Comparison of ENCODE assay signal across 28 cellular contexts in genomic region chr9:137524597-137525317, GRCh38.
"Had no signal": no experiment of that assay in that cellular context is flagged by ENCODE, and none has a peak within 500 bp of the region (broad histone marks: within the 10 kb centered on the region; RNA-seq: fewer than 3 reads in every experiment).

No MANE protein-coding gene starts in this region.

- H3K27me3 Mint-ChIP-seq: activated naive CD4-positive, alpha-beta T cell treated with anti-CD3 and anti-CD28 coated beads, Interleukin-2, amount 10 ng/mL, durations not matched to agents 7 days and 5 days had no signal

- ATAC-seq: stimulated activated effector memory CD8-positive, alpha-beta T cell treated with anti-CD3 and anti-CD28 coated beads, Interleukin-12 subunit alpha, Interleukin-12 subunit beta, amount 100 ng/mL, for 72 hours; T-helper 17 cell had no signal

- H3K4me3 Mint-ChIP-seq: activated naive CD4-positive, alpha-beta T cell treated with anti-CD3 and anti-CD28 coated beads, Interleukin-2, amount 10 ng/mL, durations not matched to agents 7 days and 5 days; nephron progenitor cell; stimulated activated effector memory CD8-positive, alpha-beta T cell treated with anti-CD3 and anti-CD28 coated beads, Interleukin-12 subunit alpha, Interleukin-12 subunit beta, amount 100 ng/mL, for 72 hours; T-helper 17 cell had no signal

- H3K9me3 Mint-ChIP-seq: activated naive CD4-positive, alpha-beta T cell treated with anti-CD3 and anti-CD28 coated beads, Interleukin-2, amount 10 ng/mL, durations not matched to agents 7 days and 5 days; dendritic cell treated with granulocyte-macrophage colony-stimulating factor and Interleukin-4, amounts not matched to agents 40 ng/mL and 50 ng/mL, for 4 days; stimulated activated effector memory CD8-positive, alpha-beta T cell treated with anti-CD3 and anti-CD28 coated beads, Interleukin-12 subunit alpha, Interleukin-12 subunit beta, amount 100 ng/mL, for 72 hours had no signal

- DNase-seq: activated CD4-positive, alpha-beta T cell treated with anti-CD3 and anti-CD28 coated beads for 48 hours; activated CD4-positive, alpha-beta T cell treated with anti-CD3 and anti-CD28 coated beads, Interleukin-2, amount 50 U/mL, for 48 hours; activated CD8-positive, alpha-beta memory T cell treated with anti-CD3 and anti-CD28 coated beads for 24 hours; activated effector memory CD4-positive, alpha-beta T cell treated with anti-CD3 and anti-CD28 coated beads, Interleukin-2, amount 50 U/mL, for 16 hours; activated naive CD4-positive, alpha-beta T cell treated with anti-CD3 and anti-CD28 coated beads, Interleukin-2, amount 10 ng/mL, durations not matched to agents 7 days and 5 days; amniotic stem cell; brain microvascular endothelial cell; effector CD4-positive, alpha-beta T cell; esophagus squamous epithelium; foreskin melanocyte; left ventricle myocardium inferior; nephron progenitor cell; ovary; sigmoid colon; stimulated activated CD4-positive, alpha-beta T cell treated with anti-CD3 and anti-CD28 coated beads, Interleukin-4, amount 100 ng/mL, for 24 hours; stomach; T-helper 17 cell; T1000; upper lobe of right lung had no signal

- H3K4me1 ChIP-seq: left ventricle myocardium inferior, sigmoid colon, thyroid gland, upper lobe of right lung had no signal

- H3K27ac Mint-ChIP-seq: activated naive CD4-positive, alpha-beta T cell treated with anti-CD3 and anti-CD28 coated beads, Interleukin-2, amount 10 ng/mL, durations not matched to agents 7 days and 5 days; dendritic cell treated with granulocyte-macrophage colony-stimulating factor and Interleukin-4, amounts not matched to agents 40 ng/mL and 50 ng/mL, for 4 days; nephron progenitor cell; progenitor cell of endocrine pancreas; stimulated activated effector memory CD8-positive, alpha-beta T cell treated with anti-CD3 and anti-CD28 coated beads, Interleukin-12 subunit alpha, Interleukin-12 subunit beta, amount 100 ng/mL, for 72 hours; T-helper 17 cell had no signal

- H3K9me3 ChIP-seq: esophagus squamous epithelium, left ventricle myocardium inferior, mucosa of descending colon, neutrophil, ovary, sigmoid colon, stomach, thyroid gland, upper lobe of right lung had no signal

- H3K27me3 ChIP-seq: brain microvascular endothelial cell, esophagus squamous epithelium, neutrophil, ovary, sigmoid colon, stomach, thyroid gland, upper lobe of right lung had no signal

- H3K36me3 ChIP-seq: brain microvascular endothelial cell, esophagus squamous epithelium, left ventricle myocardium inferior, neutrophil, ovary, WERI-Rb-1 had no signal

- H3K36me3 Mint-ChIP-seq: activated naive CD4-positive, alpha-beta T cell treated with anti-CD3 and anti-CD28 coated beads, Interleukin-2, amount 10 ng/mL, durations not matched to agents 7 days and 5 days; stimulated activated effector memory CD8-positive, alpha-beta T cell treated with anti-CD3 and anti-CD28 coated beads, Interleukin-12 subunit alpha, Interleukin-12 subunit beta, amount 100 ng/mL, for 72 hours had no signal

- H3K27ac ChIP-seq: brain microvascular endothelial cell, epithelial cell of prostate, esophagus squamous epithelium, left ventricle myocardium inferior, neutrophil, ovary, sigmoid colon, stomach, thyroid gland, upper lobe of right lung, WERI-Rb-1 had no signal

- H3K4me3 ChIP-seq: esophagus squamous epithelium, left ventricle myocardium inferior, lung, mucosa of descending colon, ovary, sigmoid colon, stomach, thyroid gland, upper lobe of right lung had no signal
